ENCODE assay signal across 14 cellular contexts in the genomic region with DNA sequence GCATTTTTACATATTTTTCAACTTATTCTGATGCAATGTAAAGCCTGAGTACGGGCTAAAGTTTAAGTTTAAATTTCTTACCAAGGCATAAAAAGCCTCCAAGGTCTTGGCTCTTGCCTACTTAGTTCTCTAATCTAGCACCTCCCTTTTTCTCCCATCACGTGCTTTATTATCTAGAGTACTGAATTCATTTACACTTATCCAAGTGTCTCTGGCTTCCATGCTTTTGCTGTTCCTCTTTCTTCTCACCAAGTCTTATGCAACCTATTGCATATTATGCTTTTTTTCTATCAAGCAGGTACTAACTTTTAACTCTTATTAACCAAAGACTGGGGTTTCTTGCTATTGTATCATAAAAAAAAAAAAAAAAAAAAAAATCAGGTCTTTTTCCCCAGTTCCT.
"Had no signal": no experiment of that assay in that cellular context is flagged by ENCODE, and none has a peak within 500 bp of the region (broad histone marks: within the 10 kb centered on the region; RNA-seq: fewer than 3 reads in every experiment).

No MANE protein-coding gene starts in this region.

- H3K27me3 ChIP-seq: esophagus squamous epithelium, hepatocyte had no signal

- H3K4me3 Mint-ChIP-seq: activated CD8-positive, alpha-beta T cell treated with anti-CD3 and anti-CD28 coated beads for 36 hours; stimulated activated effector memory CD8-positive, alpha-beta T cell treated with anti-CD3 and anti-CD28 coated beads, Interleukin-12 subunit alpha, Interleukin-12 subunit beta, amount 100 ng/mL, for 72 hours had no signal

- H3K27me3 Mint-ChIP-seq: activated CD8-positive, alpha-beta T cell treated with anti-CD3 and anti-CD28 coated beads for 36 hours had no signal

- H3K36me3 Mint-ChIP-seq: stimulated activated effector memory CD8-positive, alpha-beta T cell treated with anti-CD3 and anti-CD28 coated beads, Interleukin-12 subunit alpha, Interleukin-12 subunit beta, amount 100 ng/mL, for 72 hours had no signal

- H3K9me3 ChIP-seq: esophagus squamous epithelium had no signal

- H3K27ac ChIP-seq: esophagus squamous epithelium, hepatocyte, WERI-Rb-1 had no signal

- H3K27ac Mint-ChIP-seq: activated CD8-positive, alpha-beta T cell treated with anti-CD3 and anti-CD28 coated beads for 36 hours; activated naive CD4-positive, alpha-beta T cell treated with anti-CD3 and anti-CD28 coated beads, Interleukin-2, amount 50 U/mL, for 72 hours; stimulated activated effector memory CD8-positive, alpha-beta T cell treated with anti-CD3 and anti-CD28 coated beads, Interleukin-12 subunit alpha, Interleukin-12 subunit beta, amount 100 ng/mL, for 72 hours had no signal

- ATAC-seq: activated CD8-positive, alpha-beta T cell treated with anti-CD3 and anti-CD28 coated beads for 36 hours; activated naive CD4-positive, alpha-beta T cell treated with anti-CD3 and anti-CD28 coated beads, Interleukin-2, amount 50 U/mL, for 72 hours; stimulated activated effector memory CD8-positive, alpha-beta T cell treated with anti-CD3 and anti-CD28 coated beads, Interleukin-12 subunit alpha, Interleukin-12 subunit beta, amount 100 ng/mL, for 72 hours had no signal

- DNase-seq: activated CD8-positive, alpha-beta T cell treated with anti-CD3 and anti-CD28 coated beads for 36 hours; activated effector memory CD4-positive, alpha-beta T cell treated with anti-CD3 and anti-CD28 coated beads, Interleukin-2, amount 50 U/mL, for 16 hours; activated T-cell treated with anti-CD3 and anti-CD28 coated beads, Interleukin-2, amount 50 U/mL, for 48 hours; caudate nucleus; esophagus squamous epithelium; islet precursor cell; retina; stimulated activated CD4-positive, alpha-beta T cell treated with anti-CD3 and anti-CD28 coated beads, Interleukin-12 subunit alpha, Interleukin-12 subunit beta, amount 100 ng/mL, for 4 hours; stimulated activated CD4-positive, alpha-beta T cell treated with anti-CD3 and anti-CD28 coated beads, Interleukin-2, amount 100 ng/mL, for 24 hours; T1000; WERI-Rb-1 had no signal

- H3K4me2 ChIP-seq: hepatocyte had no signal

- H3K36me3 ChIP-seq: esophagus squamous epithelium, WERI-Rb-1 had no signal

- H3K4me3 ChIP-seq: esophagus squamous epithelium, hepatocyte had no signal

- H2AFZ ChIP-seq: hepatocyte had no signal
